ENCODE assay signal across 8 cellular contexts in genomic region chr12:124720687-124721500, GRCh38.
DNase-seq lines count a peak whose midpoint lies in the region; ATAC-seq and TF ChIP-seq lines count a peak whose summit lies in the region.

No MANE protein-coding gene starts in this region.

- DNase-seq in EH (ENCODE audit: low read depth) (peak; percentile 87), NCI-H2227 (lab: John Stamatoyannopoulos, UW; ENCODE audit: unreplicated experiment) (peak; percentile 92), dermis blood vessel endothelial cell (peak; percentile 94), OCI-LY7 (ENCODE audit: low spot score) (no peak)
- DNase-seq in activated CD4-positive, alpha-beta T cell treated with anti-CD3 and anti-CD28 coated beads, Interleukin-2, amount 50 U/mL, for 48 hours: no peak

- CTCF ChIA-PET in OCI-LY7 (lab: Charles Lee; ENCODE audit: unreplicated experiment): no interaction called here

- no peaks in the 10 kb centered on the region for H3K9me2 ChIP-seq in OCI-LY7 (ENCODE audit: insufficient read depth, low read length)

- H3K4me1 Mint-ChIP-seq in nephron: peaks cover 53% of the 10 kb centered on the region

- peaks cover 10% of the 10 kb centered on the region for H3K27me3 Mint-ChIP-seq in nephron (ENCODE audit: low read depth)

- H3K4me3 Mint-ChIP-seq in nephron: no peak overlapping the region

- H3K27ac ChIP-seq in OCI-LY7 (ENCODE audit: low read depth, low read length, poor library complexity, severe bottlenecking): no peak overlapping the region

- ATAC-seq in GM19324 (IDR thresholded peaks at IDR 0.05; ENCODE audit: low FRiP score, unreplicated experiment) (no peak), GM21723 (IDR thresholded peaks at IDR 0.05; ENCODE audit: unreplicated experiment) (no peak)

- H3K9me3 ChIP-seq in OCI-LY7 (ENCODE audit: low read length): no peaks in the 10 kb centered on the region

- H3K36me3 Mint-ChIP-seq in nephron (ENCODE audit: low read depth): no peaks in the 10 kb centered on the region

- H4K20me1 ChIP-seq in OCI-LY7 (ENCODE audit: insufficient read depth, low read length): no peaks in the 10 kb centered on the region

- intact Hi-C loops in OCI-LY7 (cut with micrococcal nuclease; ENCODE audit: unreplicated experiment): no loop called here

- no peak overlapping the region for H2AFZ ChIP-seq in OCI-LY7 (ENCODE audit: low read length)

- no peak for TF ChIP-seq CTCF in nephron (IDR thresholded peaks at IDR 0.05; ENCODE audit: unreplicated experiment in 3 of 3)
- TF ChIP-seq CTCF in OCI-LY7 (conservative IDR thresholded peaks at IDR 0.05; ENCODE audit: low read length): no peak

- POLR2A ChIA-PET in OCI-LY7 (lab: Charles Lee): interaction anchor here (1.0 kb wide), 1 partner anchor 20 kb away, joined by 4 read pairs; no protein-coding TSS in a partner anchor

- no peaks in the 10 kb centered on the region for H3K36me3 ChIP-seq in OCI-LY7 (ENCODE audit: insufficient read depth, low read length)

- peak overlapping the region; percentile 68 to 83 (median 81) for H3K27ac Mint-ChIP-seq in nephron

- no TSS peak for BruUV-seq in OCI-LY7 (replicated peaks; lab: Mats Ljungman, UMichigan)

- H3K4me1 ChIP-seq in OCI-LY7 (ENCODE audit: insufficient read depth, low read length, poor library complexity, severe bottlenecking): no peaks in the 10 kb centered on the region

- H3K4me3 ChIP-seq in OCI-LY7 (ENCODE audit: low read depth, low read length, poor library complexity, severe bottlenecking): no peak overlapping the region

- no peak overlapping the region for H3K4me2 ChIP-seq in OCI-LY7 (ENCODE audit: low read length)

- H3K9me3 Mint-ChIP-seq in nephron: peaks cover 4% of the 10 kb centered on the region

- H3K79me2 ChIP-seq in OCI-LY7 (ENCODE audit: insufficient read depth, low read depth, low read length): no peaks in the 10 kb centered on the region

Comparison
In these comparisons a context has a peak if more than half of its experiments do, and no peak if none do; other contexts are left out.
1. DNase-seq: peak in EH (single experiment), NCI-H2227 (single experiment) and dermis blood vessel endothelial cell (single experiment); none in activated CD4-positive, alpha-beta T cell treated with anti-CD3 and anti-CD28 coated beads, Interleukin-2, amount 50 U/mL, for 48 hours (0 of 2) and OCI-LY7 (single experiment).